9 cellular contexts compared by ENCODE assay signal in the genomic region with DNA sequence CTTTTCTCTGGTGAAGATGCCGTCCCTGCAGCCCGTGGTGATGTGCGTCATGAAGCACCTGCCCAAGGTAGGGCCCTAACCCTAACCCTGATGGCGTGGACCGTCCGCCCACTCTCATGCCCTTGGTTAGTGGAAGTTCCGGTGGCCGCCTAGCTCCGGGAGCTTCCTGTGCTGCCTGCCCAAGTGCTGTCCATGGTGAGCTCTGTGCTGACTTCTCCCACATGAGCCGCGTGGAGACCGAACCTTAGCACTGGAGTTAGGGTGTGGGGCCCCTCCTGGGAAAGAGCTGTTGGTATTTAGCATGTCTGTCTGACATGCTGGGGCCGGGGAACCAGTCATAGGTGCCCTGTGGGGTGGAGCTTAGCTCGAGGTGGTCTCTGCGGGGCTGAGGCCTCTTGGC. TPM values are rescaled to one million over a fixed set of nuclear protein-coding genes. Genes with fewer than 3 reads are reported as not detected.
DNase-seq lines count a peak whose midpoint lies in the region; ATAC-seq, FAIRE-seq and TF ChIP-seq lines count a peak whose summit lies in the region.
"Had no signal": no experiment of that assay in that cellular context is flagged by ENCODE, and none has a peak within 500 bp of the region (broad histone marks: within the 10 kb centered on the region; RNA-seq: fewer than 3 reads in every experiment).

No MANE protein-coding gene starts in this region.

- FAIRE-seq in endothelial cell of umbilical vein (lab: Jason Lieb, UNC): no peak

- CTCF ChIA-PET in Calu3 (lab: Charles Lee) (no interaction called here), PC-3 (lab: Charles Lee) (no interaction called here), endothelial cell of umbilical vein (lab: Charles Lee) (interaction anchor here (0.9 to 4.4 kb wide), 3 partner anchors 19 to 167 kb away, joined by 3 to 31 read pairs (median 4); partner anchors contain the start of genes EXD3, NOXA1 and TOR4A)

- H3K9me3 ChIP-seq in PC-3 (ENCODE audit: low read length) (no peaks in the 10 kb centered on the region), endothelial cell of umbilical vein (replicated peaks; ENCODE audit: control insufficient read depth, insufficient read depth, low read length) (no peaks in the 10 kb centered on the region), parathyroid adenoma (ENCODE audit: control insufficient read depth, low read length) (no peaks in the 10 kb centered on the region)

- H2AFZ ChIP-seq in PC-3 (ENCODE audit: low read length) (no peak overlapping the region), endothelial cell of umbilical vein (ENCODE audit: low read depth, low read length) (no peak overlapping the region), parathyroid adenoma (no peak overlapping the region)

- H3K27ac Mint-ChIP-seq in Calu3 (ENCODE audit: unreplicated experiment): no peak overlapping the region

- H3K27me3 ChIP-seq in PC-3 (ENCODE audit: low read length): no peaks in the 10 kb centered on the region
- no peaks in the 10 kb centered on the region for H3K27me3 ChIP-seq in endothelial cell of umbilical vein (ENCODE audit: control insufficient read depth in 2 of 2, insufficient read depth in 2 of 2, low read length in 2 of 2)
- H3K27me3 ChIP-seq in parathyroid adenoma (ENCODE audit: control insufficient read depth, insufficient read depth, low read length): no peaks in the 10 kb centered on the region
- no peaks in the 10 kb centered on the region for H3K27me3 ChIP-seq in foreskin keratinocyte

- H3K27ac ChIP-seq in PC-3 (ENCODE audit: low read length) (no peak overlapping the region), endothelial cell of umbilical vein (ENCODE audit: insufficient read depth, low read depth, low read length) (no peak overlapping the region), parathyroid adenoma (no peak overlapping the region), foreskin keratinocyte (no peak overlapping the region)

- H3K36me3 Mint-ChIP-seq in Calu3 (ENCODE audit: insufficient read depth, unreplicated experiment): peaks cover 38% of the 10 kb centered on the region

- TF ChIP-seq POLR2A in endothelial cell of umbilical vein (IDR thresholded peaks at IDR 0.05; ENCODE audit: low read depth, low read length): no peak

- no TSS peak for BruUV-seq in Calu3 (replicated peaks; lab: Mats Ljungman, UMichigan)
- no TSS peak for BruUV-seq in PC-3 (replicated peaks; lab: Mats Ljungman, UMichigan)
- BruUV-seq in endothelial cell of umbilical vein (replicated peaks; lab: Mats Ljungman, UMichigan): no TSS peak

- TF ChIP-seq CTCF in Calu3 (IDR thresholded peaks at IDR 0.05; ENCODE audit: unreplicated experiment) (no peak), PC-3 (conservative IDR thresholded peaks at IDR 0.05; ENCODE audit: low read depth, low read length) (no peak), endothelial cell of umbilical vein (IDR thresholded peaks at IDR 0.05; ENCODE audit: extremely low read depth in 1 of 2, insufficient read depth in 1 of 2, low read depth in 1 of 2, low read length in 2 of 2) (no peak), parathyroid adenoma (IDR thresholded peaks at IDR 0.05) (no peak), foreskin keratinocyte (conservative IDR thresholded peaks at IDR 0.05) (no peak)

- H3K4me3 ChIP-seq in PC-3 (ENCODE audit: low read length) (peak overlapping the region; percentile 93), endothelial cell of umbilical vein (replicated peaks in 1 of 3; ENCODE audit: insufficient read depth in 1 of 3, low read depth in 1 of 3, low read length in 3 of 3) (peak overlapping the region in 2 of 3 experiments; percentile 41 to 94), parathyroid adenoma (ENCODE audit: low read depth, low read length) (peak overlapping the region; percentile 88)

- H3K9me1 ChIP-seq in endothelial cell of umbilical vein (replicated peaks; ENCODE audit: control insufficient read depth, extremely low read depth, insufficient read depth, low read length): no peaks in the 10 kb centered on the region

- ATAC-seq in PC-3 (no peak), foreskin keratinocyte (no peak)

- no peaks in the 10 kb centered on the region for H3F3A ChIP-seq in PC-3 (ENCODE audit: low read length, unreplicated experiment)

- intact Hi-C loops in Calu3 (cut with micrococcal nuclease; ENCODE audit: unreplicated experiment): no loop called here
- intact Hi-C loops in PC-3 (cut with micrococcal nuclease): no loop called here
- intact Hi-C loops in endothelial cell of umbilical vein (cut with micrococcal nuclease): no loop called here

- no peaks in the 10 kb centered on the region for H3K27me3 Mint-ChIP-seq in Calu3 (ENCODE audit: unreplicated experiment)

- H3K79me2 ChIP-seq in PC-3 (ENCODE audit: low read length): peaks cover 18% of the 10 kb centered on the region
- H3K79me2 ChIP-seq in endothelial cell of umbilical vein (ENCODE audit: control insufficient read depth, insufficient read depth, low read length): peaks cover 18% of the 10 kb centered on the region
- no peaks in the 10 kb centered on the region for H3K79me2 ChIP-seq in parathyroid adenoma

- no peaks in the 10 kb centered on the region for H3K9me2 ChIP-seq in PC-3 (replicated peaks; ENCODE audit: low read length)

- DNase-seq in Calu3 (no peak), PC-3 (no peak), endothelial cell of umbilical vein (ENCODE audit: low read depth, low spot score) (no peak), NCI-H69 (lab: John Stamatoyannopoulos, UW) (no peak), Ammon's horn (ENCODE audit: low spot score) (no peak), foreskin keratinocyte (no peak), COLO829 (ENCODE audit: low spot score) (no peak)

- H3K9me3 Mint-ChIP-seq in Calu3 (ENCODE audit: low read depth, unreplicated experiment): no peaks in the 10 kb centered on the region

- H3K4me1 ChIP-seq in PC-3 (ENCODE audit: insufficient read depth, low read length): peaks cover 15% of the 10 kb centered on the region; the same call in 1 of the 2 replicates
- H3K4me1 ChIP-seq in endothelial cell of umbilical vein (ENCODE audit: control insufficient read depth, extremely low read depth, insufficient read depth, low read length): peaks cover 14% of the 10 kb centered on the region
- peaks cover 3% of the 10 kb centered on the region for H3K4me1 ChIP-seq in parathyroid adenoma
- H3K4me1 ChIP-seq in foreskin keratinocyte: no peaks in the 10 kb centered on the region

- dilution Hi-C loops in endothelial cell of umbilical vein (cut with MboI; ENCODE audit: extremely low pct_ligation_motif_present, low sequenced_read_pairs): no loop called here

- POLR2A ChIA-PET in PC-3 (lab: Charles Lee; ENCODE audit: unreplicated experiment): no interaction called here
- POLR2A ChIA-PET in endothelial cell of umbilical vein (lab: Charles Lee): interaction anchor here (1.0 to 1.8 kb wide), 2 partner anchors 14 to 16 kb away, joined by 3 to 14 read pairs; partner anchors contain the start of gene TUBB4B

- H3K4me1 Mint-ChIP-seq in Calu3 (ENCODE audit: low read depth, unreplicated experiment): peaks cover under 1% of the 10 kb centered on the region

- H3K4me2 ChIP-seq in PC-3 (ENCODE audit: low read length): peak overlapping the region; percentile 94
- H3K4me2 ChIP-seq in endothelial cell of umbilical vein (ENCODE audit: insufficient read depth, low read length): peak overlapping the region; percentile 71
- peak overlapping the region; percentile 55 for H3K4me2 ChIP-seq in parathyroid adenoma (ENCODE audit: low read length)

- no peaks in the 10 kb centered on the region for H4K20me1 ChIP-seq in PC-3 (ENCODE audit: low read length)
- no peaks in the 10 kb centered on the region for H4K20me1 ChIP-seq in endothelial cell of umbilical vein (replicated peaks; ENCODE audit: control insufficient read depth, extremely low read depth, insufficient read depth, low read length)

- H3K9ac ChIP-seq in PC-3 (ENCODE audit: low read length): peak overlapping the region; percentile 91; the same call in 1 of the 2 replicates
- H3K9ac ChIP-seq in endothelial cell of umbilical vein (replicated peaks; ENCODE audit: extremely low read depth, insufficient read depth, low read length): no peak overlapping the region
- H3K9ac ChIP-seq in parathyroid adenoma: no peak overlapping the region

- H3K36me3 ChIP-seq in PC-3 (ENCODE audit: low read depth, low read length) (no peaks in the 10 kb centered on the region; the same call in 1 of the 2 replicates), endothelial cell of umbilical vein (ENCODE audit: control insufficient read depth in 2 of 2, extremely low read depth in 1 of 2, insufficient read depth in 2 of 2, low read length in 2 of 2) (peaks cover 2 to 5% of the 10 kb centered on the region in 2 experiments), parathyroid adenoma (ENCODE audit: control insufficient read depth, insufficient read depth, low read length) (no peaks in the 10 kb centered on the region)

- H3K4me3 Mint-ChIP-seq in Calu3 (ENCODE audit: low read depth, unreplicated experiment): peak overlapping the region; percentile 80

RNA-seq across cellular contexts. Expression of gene NELFB, which starts 1.2 kb away (rescaled TPM):
- total RNA-seq in Calu3 (2022) (41.8 and 43.5 TPM in 2 replicates), PC-3 (2014; rRNA removed) (50.7 and 69.5 TPM in 2 replicates), endothelial cell of umbilical vein (70.2 and 76.1 TPM in 2 replicates), foreskin keratinocyte (47.5 and 51.3 TPM in 2 replicates)
- polyA plus RNA-seq in endothelial cell of umbilical vein (61.8 and 62.3 TPM in 2 replicates), foreskin keratinocyte (50.3 and 54.3 TPM in 2 replicates)
- 58.8 and 77.9 TPM in 2 replicates for polyA plus RNA-seq in endothelial cell of umbilical vein (2011; cell fraction: cytosol; rRNA removed)
- polyA plus RNA-seq in endothelial cell of umbilical vein (2011; cell fraction: nucleus; rRNA removed): 68.2 and 70.6 TPM in 2 replicates
- polyA plus RNA-seq in endothelial cell of umbilical vein (2012): 63.3 and 64.5 TPM in 2 replicates
- 33.7 and 42.3 TPM in 2 replicates for polyA minus RNA-seq in endothelial cell of umbilical vein
- polyA minus RNA-seq in endothelial cell of umbilical vein (2011; cell fraction: cytosol; rRNA and poly(A)+ RNA removed): 77.9 TPM
- 14.0 and 17.6 TPM in 2 replicates for polyA minus RNA-seq in endothelial cell of umbilical vein (2011; cell fraction: nucleus; rRNA and poly(A)+ RNA removed)

RNA-seq across cellular contexts. Expression of gene STPG3, which starts 5.3 kb away (rescaled TPM):
- total RNA-seq in Calu3 (2022) (not detected in 2 replicates), PC-3 (2014; rRNA removed) (not detected in 2 replicates), endothelial cell of umbilical vein (not detected in 2 replicates), foreskin keratinocyte (not detected in 2 replicates)
- polyA plus RNA-seq in endothelial cell of umbilical vein (not detected in 2 replicates), foreskin keratinocyte (not detected in 2 replicates)
- polyA plus RNA-seq in endothelial cell of umbilical vein (2011; cell fraction: cytosol; rRNA removed): not detected in 2 replicates
- polyA plus RNA-seq in endothelial cell of umbilical vein (2011; cell fraction: nucleus; rRNA removed): not detected in 2 replicates
- 0.31 TPM in 1 of 2 replicates, not detected in the other for polyA plus RNA-seq in endothelial cell of umbilical vein (2012)
- polyA minus RNA-seq in endothelial cell of umbilical vein: not detected in 2 replicates
- not detected for polyA minus RNA-seq in endothelial cell of umbilical vein (2011; cell fraction: cytosol; rRNA and poly(A)+ RNA removed)
- not detected in 2 replicates for polyA minus RNA-seq in endothelial cell of umbilical vein (2011; cell fraction: nucleus; rRNA and poly(A)+ RNA removed)
- total RNA-seq: ureter had no signal

RNA-seq across cellular contexts. Expression of gene TUBB4B, which starts 15.3 kb away (rescaled TPM):
- 360 and 383 TPM in 2 replicates for total RNA-seq in Calu3 (2022)
- total RNA-seq in PC-3 (2014; rRNA removed): 424 and 599 TPM in 2 replicates
- 546 and 558 TPM in 2 replicates for total RNA-seq in endothelial cell of umbilical vein
- 418 and 439 TPM in 2 replicates for polyA plus RNA-seq in endothelial cell of umbilical vein
- polyA plus RNA-seq in endothelial cell of umbilical vein (2011; cell fraction: cytosol; rRNA removed): 440 and 482 TPM in 2 replicates
- 302 and 352 TPM in 2 replicates for polyA plus RNA-seq in endothelial cell of umbilical vein (2011; cell fraction: nucleus; rRNA removed)
- 344 and 522 TPM in 2 replicates for polyA plus RNA-seq in endothelial cell of umbilical vein (2012)
- polyA minus RNA-seq in endothelial cell of umbilical vein: 231 and 299 TPM in 2 replicates
- polyA minus RNA-seq in endothelial cell of umbilical vein (2011; cell fraction: cytosol; rRNA and poly(A)+ RNA removed): 405 TPM
- polyA minus RNA-seq in endothelial cell of umbilical vein (2011; cell fraction: nucleus; rRNA and poly(A)+ RNA removed): 104 and 126 TPM in 2 replicates
- 766 and 947 TPM in 2 replicates for total RNA-seq in foreskin keratinocyte
- polyA plus RNA-seq in foreskin keratinocyte: 1,088 and 1,242 TPM in 2 replicates

RNA-seq across cellular contexts. Expression of gene TOR4A, which starts 21.2 kb away (rescaled TPM):
- total RNA-seq in Calu3 (2022) (51.8 and 60.2 TPM in 2 replicates), PC-3 (2014; rRNA removed) (28.9 and 32.7 TPM in 2 replicates), endothelial cell of umbilical vein (46.4 and 48.0 TPM in 2 replicates), foreskin keratinocyte (15.8 and 19.9 TPM in 2 replicates)
- polyA plus RNA-seq in endothelial cell of umbilical vein (32.4 and 45.7 TPM in 2 replicates), foreskin keratinocyte (11.8 and 15.7 TPM in 2 replicates)
- 15.8 and 22.2 TPM in 2 replicates for polyA plus RNA-seq in endothelial cell of umbilical vein (2011; cell fraction: cytosol; rRNA removed)
- polyA plus RNA-seq in endothelial cell of umbilical vein (2011; cell fraction: nucleus; rRNA removed): 15.9 and 17.7 TPM in 2 replicates
- 15.2 and 25.2 TPM in 2 replicates for polyA plus RNA-seq in endothelial cell of umbilical vein (2012)
- 17.2 and 24.1 TPM in 2 replicates for polyA minus RNA-seq in endothelial cell of umbilical vein
- polyA minus RNA-seq in endothelial cell of umbilical vein (2011; cell fraction: cytosol; rRNA and poly(A)+ RNA removed): 22.7 TPM
- polyA minus RNA-seq in endothelial cell of umbilical vein (2011; cell fraction: nucleus; rRNA and poly(A)+ RNA removed): 10.6 and 19.4 TPM in 2 replicates

RNA-seq across cellular contexts. Expression of gene SLC34A3, which starts 25.7 kb away (rescaled TPM):
- total RNA-seq in Calu3 (2022) (0.26 and 0.34 TPM in 2 replicates), PC-3 (2014; rRNA removed) (1.0 and 1.5 TPM in 2 replicates), endothelial cell of umbilical vein (not detected in 2 replicates), foreskin keratinocyte (not detected in 2 replicates)
- polyA plus RNA-seq in endothelial cell of umbilical vein (not detected in 2 replicates), foreskin keratinocyte (not detected in 2 replicates)
- not detected in 2 replicates for polyA plus RNA-seq in endothelial cell of umbilical vein (2011; cell fraction: cytosol; rRNA removed)
- polyA plus RNA-seq in endothelial cell of umbilical vein (2011; cell fraction: nucleus; rRNA removed): not detected in 2 replicates
- polyA plus RNA-seq in endothelial cell of umbilical vein (2012): 0.15 TPM in 1 of 2 replicates, not detected in the other
- not detected in 2 replicates for polyA minus RNA-seq in endothelial cell of umbilical vein
- polyA minus RNA-seq in endothelial cell of umbilical vein (2011; cell fraction: cytosol; rRNA and poly(A)+ RNA removed): 0.41 TPM
- not detected in 2 replicates for polyA minus RNA-seq in endothelial cell of umbilical vein (2011; cell fraction: nucleus; rRNA and poly(A)+ RNA removed)
- total RNA-seq: ureter had no signal
